Comparison of ENCODE assay signal across 17 cellular contexts in the genomic region with DNA sequence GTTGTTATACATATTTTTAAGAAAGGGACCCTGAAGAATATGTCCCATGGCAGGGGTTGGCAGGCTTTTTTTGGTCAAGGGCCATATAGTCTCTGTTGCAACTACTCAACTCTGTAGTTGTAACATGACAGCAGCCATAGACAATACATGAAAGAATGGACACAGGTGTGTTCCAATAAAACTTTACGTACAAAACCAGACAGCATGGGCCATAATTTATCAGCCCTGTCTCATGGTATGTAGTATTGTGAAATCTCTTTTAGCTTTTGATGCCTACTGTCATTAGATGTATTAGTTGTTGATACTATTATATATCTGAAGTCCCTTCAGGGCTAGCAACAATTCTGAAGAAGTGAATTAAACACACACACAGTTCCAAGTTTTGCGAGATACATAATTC. TPM values are rescaled to one million over a fixed set of nuclear protein-coding genes. Genes with fewer than 3 reads are reported as not detected.
DNase-seq lines count a peak whose midpoint lies in the region; ATAC-seq and TF ChIP-seq lines count a peak whose summit lies in the region.
"Had no signal": no experiment of that assay in that cellular context is flagged by ENCODE, and none has a peak within 500 bp of the region (broad histone marks: within the 10 kb centered on the region; RNA-seq: fewer than 3 reads in every experiment).

No MANE protein-coding gene starts in this region.

- H3K36me3 ChIP-seq in left ventricle myocardium inferior (peaks cover 50% of the 10 kb centered on the region), OCI-LY7 (ENCODE audit: insufficient read depth, low read length) (peaks cover 54% of the 10 kb centered on the region), gastrocnemius medialis (peaks cover 0 to 44% of the 10 kb centered on the region in 2 donors)

- intact Hi-C loops in left ventricle myocardium inferior (cut with micrococcal nuclease) = no loop called here
- intact Hi-C loops in Right ventricle myocardium inferior (cut with DNase I) = no loop called here
- intact Hi-C loops in OCI-LY7 (cut with micrococcal nuclease; ENCODE audit: unreplicated experiment) = loop anchor here (5.0 to 10.0 kb wide), 3 partner anchors 398 to 987 kb away; partner anchors contain the start of genes AMPD3 and USP47
- intact Hi-C loops in dorsolateral prefrontal cortex (cut with DNase I) = loop anchor here (5.0 kb wide), 2 partner anchors 77 to 103 kb away; partner anchors contain the start of gene CTR9 (in 1 of the 2)
- intact Hi-C loops in gastrocnemius medialis (cut with DNase I; ENCODE audit: low total_unique reads) = loop anchor here (10.0 kb wide), 1 partner anchor 990 kb away; the partner anchor contains the start of gene USP47

- no peak overlapping the region for H3K4me3 Mint-ChIP-seq in T-helper 17 cell

- in situ Hi-C loops in gastrocnemius medialis (cut with MboI; ENCODE audit: low sequenced_read_pairs in 4 of 4) = loop anchor here in 3 of 4 donors (5.0 to 10.0 kb wide), 3 partner anchors 47 to 53 kb away; partner anchors contain the start of gene EIF4G2 (in 1 of the 3)

- no peak overlapping the region for H3K27ac Mint-ChIP-seq in T-helper 17 cell

- H3K27me3 Mint-ChIP-seq in T-helper 17 cell = no peaks in the 10 kb centered on the region

- H3K4me1 Mint-ChIP-seq in T-helper 17 cell = peaks cover 30% of the 10 kb centered on the region

- peak overlapping the region; percentile 99 for H3K27ac ChIP-seq in left ventricle myocardium inferior (replicated peaks)
- H3K27ac ChIP-seq in OCI-LY7 (ENCODE audit: low read depth, low read length, poor library complexity, severe bottlenecking) = no peak overlapping the region
- no peak overlapping the region for H3K27ac ChIP-seq in dorsolateral prefrontal cortex
- H3K27ac ChIP-seq in gastrocnemius medialis = peak overlapping the region; percentile 95 to 99 (median 98)
- H3K27ac ChIP-seq: HL-60 had no signal

- no peaks in the 10 kb centered on the region for H3K27me3 ChIP-seq in left ventricle myocardium inferior (ENCODE audit: low read depth)
- H3K27me3 ChIP-seq in dorsolateral prefrontal cortex = no peaks in the 10 kb centered on the region
- no peaks in the 10 kb centered on the region for H3K27me3 ChIP-seq in gastrocnemius medialis

- POLR2A ChIA-PET in OCI-LY7 (lab: Charles Lee) = interaction anchor here (0.6 to 5.7 kb wide), 3 partner anchors 46 to 1359 kb away, joined by 4 to 63 read pairs (median 4); partner anchors contain the start of gene EIF4G2

- H3K4me2 ChIP-seq in OCI-LY7 (ENCODE audit: low read length) = peak overlapping the region; percentile 92

- peaks cover 9% of the 10 kb centered on the region for H3K36me3 Mint-ChIP-seq in T-helper 17 cell (ENCODE audit: low read depth)

- H3K4me1 ChIP-seq in left ventricle myocardium inferior (peaks cover 70% of the 10 kb centered on the region), OCI-LY7 (ENCODE audit: insufficient read depth, low read length, poor library complexity, severe bottlenecking) (peaks cover 22% of the 10 kb centered on the region), gastrocnemius medialis (peaks cover 26 to 32% of the 10 kb centered on the region in 2 donors)

- no TSS peak for BruUV-seq in OCI-LY7 (replicated peaks; lab: Mats Ljungman, UMichigan)

- no peak overlapping the region for H2AFZ ChIP-seq in OCI-LY7 (ENCODE audit: low read length)

- no peak for TF ChIP-seq POLR2A in gastrocnemius medialis (IDR thresholded peaks at IDR 0.05)

- no peak for DNase-seq in left ventricle myocardium inferior
- no peak for DNase-seq in Right ventricle myocardium inferior (ENCODE audit: missing footprints)
- DNase-seq in OCI-LY7 (ENCODE audit: low spot score) = no peak
- no peak for DNase-seq in dorsolateral prefrontal cortex
- DNase-seq in gastrocnemius medialis = no peak
- DNase-seq in NCI-H1694 treated with DMSO at 0.1 percent for 48 hours (lab: John Stamatoyannopoulos, UW) = no peak
- no peak for DNase-seq in NCI-H2081 (lab: John Stamatoyannopoulos, UW)
- no peak for DNase-seq in T-helper 17 cell
- DNase-seq: AML-193, EL, H7, NCI-H1436, NCI-H2081 treated with DMSO at 0.1 percent for 48 hours, NCI-H2227 treated with DMSO at 0.1 percent for 48 hours, NCI-H526, OCI-M1 had no signal

- CTCF ChIA-PET in OCI-LY7 (lab: Charles Lee; ENCODE audit: unreplicated experiment) = no interaction called here

- no peak for TF ChIP-seq CTCF in left ventricle myocardium inferior (IDR thresholded peaks at IDR 0.05; ENCODE audit: borderline replicate concordance)
- no peak for TF ChIP-seq CTCF in OCI-LY7 (conservative IDR thresholded peaks at IDR 0.05; ENCODE audit: low read length)
- TF ChIP-seq CTCF in dorsolateral prefrontal cortex (IDR thresholded peaks at IDR 0.05 in 54 of 56, conservative IDR thresholded peaks at IDR 0.05 in 2 of 56; ENCODE audit: low read depth in 1 of 56, partially characterized antibody in 56 of 56) = no peak
- TF ChIP-seq CTCF in gastrocnemius medialis (IDR thresholded peaks at IDR 0.05 in 4 of 5, conservative IDR thresholded peaks at IDR 0.05 in 1 of 5) = no peak

- peaks cover 66% of the 10 kb centered on the region for H3K79me2 ChIP-seq in OCI-LY7 (ENCODE audit: insufficient read depth, low read depth, low read length)

- no peaks in the 10 kb centered on the region for H3K9me3 ChIP-seq in left ventricle myocardium inferior (replicated peaks)
- no peaks in the 10 kb centered on the region for H3K9me3 ChIP-seq in OCI-LY7 (ENCODE audit: low read length)
- no peaks in the 10 kb centered on the region for H3K9me3 ChIP-seq in gastrocnemius medialis
- H3K9me3 ChIP-seq in T-helper 17 cell (ENCODE audit: control insufficient read depth, low read length, poor library complexity, severe bottlenecking) = no peaks in the 10 kb centered on the region

- ATAC-seq in Right ventricle myocardium inferior (no peak), gastrocnemius medialis (no peak), T-helper 17 cell (no peak)

- no peaks in the 10 kb centered on the region; the same call in 1 of the 2 replicates for H4K20me1 ChIP-seq in OCI-LY7 (ENCODE audit: insufficient read depth, low read length)

- H3K9me2 ChIP-seq in OCI-LY7 (ENCODE audit: insufficient read depth, low read length) = no peaks in the 10 kb centered on the region

- no peak overlapping the region for H3K4me3 ChIP-seq in left ventricle myocardium inferior
- H3K4me3 ChIP-seq in OCI-LY7 (ENCODE audit: low read depth, low read length, poor library complexity, severe bottlenecking) = no peak overlapping the region
- H3K4me3 ChIP-seq in dorsolateral prefrontal cortex = peak overlapping the region in 32 of 59 donors; percentile 3 to 98 (median 86)
- H3K4me3 ChIP-seq in gastrocnemius medialis = no peak overlapping the region

RNA-seq across cellular contexts. Expression of gene ZBED5, which starts 2.6 kb away (rescaled TPM):
- total RNA-seq in left ventricle myocardium inferior (41.6 TPM), Right ventricle myocardium inferior (42.7 TPM), OCI-LY7 (2022) (71.9 and 86.6 TPM in 2 replicates), dorsolateral prefrontal cortex (100 to 1,000 TPM in 1 of 120 experiments, 10 to 100 TPM in 119; 45.9 to 102 (median 63.1) TPM), gastrocnemius medialis (10 to 100 TPM; 11.3 to 36.3 (median 18.5) TPM), T-helper 17 cell (10 to 100 TPM; 56.6 to 64.2 TPM)
- 37.6 and 42.1 TPM in 2 replicates for total RNA-seq in OCI-LY7 (2014; rRNA removed; shearing (Covaris generic))

RNA-seq across cellular contexts. Expression of gene EIF4G2, which starts 46.6 kb away (rescaled TPM):
- total RNA-seq in left ventricle myocardium inferior (760 TPM), Right ventricle myocardium inferior (752 TPM), OCI-LY7 (2022) (502 and 503 TPM in 2 replicates), dorsolateral prefrontal cortex (100 to 1,000 TPM; 452 to 826 (median 596) TPM), gastrocnemius medialis (100 to 1,000 TPM; 397 to 521 (median 465) TPM), T-helper 17 cell (100 to 1,000 TPM; 819 to 942 TPM)
- total RNA-seq in OCI-LY7 (2014; rRNA removed; shearing (Covaris generic)) = 312 and 317 TPM in 2 replicates

Comparison
In these comparisons a context has a peak if more than half of its experiments do, and no peak if none do; other contexts are left out.
1. H3K27ac ChIP-seq: peak in left ventricle myocardium inferior (single experiment) and gastrocnemius medialis (4 of 4); none in OCI-LY7 (single experiment) and dorsolateral prefrontal cortex (0 of 59).
2. H3K4me3 ChIP-seq: peak in dorsolateral prefrontal cortex (32 of 59); none in left ventricle myocardium inferior (single experiment), OCI-LY7 (single experiment) and gastrocnemius medialis (0 of 4).
3. intact Hi-C loops: an anchor here in OCI-LY7 (5.0 to 10.0 kb wide), dorsolateral prefrontal cortex (5.0 kb wide) and gastrocnemius medialis (10.0 kb wide); none called in left ventricle myocardium inferior and Right ventricle myocardium inferior.